Comparison of ENCODE assay signal across 8 cellular contexts in genomic region chr7:130486114-130486962, GRCh38. TPM values are rescaled to one million over a fixed set of nuclear protein-coding genes. Genes with fewer than 3 reads are reported as not detected.
DNase-seq lines count a peak whose midpoint lies in the region; ATAC-seq and TF ChIP-seq lines count a peak whose summit lies in the region.

No MANE protein-coding gene starts in this region.

- no peaks in the 10 kb centered on the region for H3K9me3 Mint-ChIP-seq in activated T-cell treated with anti-CD3 and anti-CD28 coated beads, Interleukin-2, amount 50 U/mL, for 24 hours
- H3K9me3 Mint-ChIP-seq in nephron: no peaks in the 10 kb centered on the region

- peak overlapping the region; percentile 60 for H3K27ac Mint-ChIP-seq in activated T-cell treated with anti-CD3 and anti-CD28 coated beads, Interleukin-2, amount 50 U/mL, for 24 hours
- H3K27ac Mint-ChIP-seq in nephron: peak overlapping the region; percentile 98 to 100 (median 99)

- TF ChIP-seq CTCF in C4-2B (conservative IDR thresholded peaks at IDR 0.05): peak; percentile 98
- peak; percentile 52 to 73 (median 61) for TF ChIP-seq CTCF in nephron (IDR thresholded peaks at IDR 0.05; ENCODE audit: unreplicated experiment in 3 of 3)

- no peaks in the 10 kb centered on the region for H3K36me3 Mint-ChIP-seq in activated T-cell treated with anti-CD3 and anti-CD28 coated beads, Interleukin-2, amount 50 U/mL, for 24 hours (ENCODE audit: low read depth)
- no peaks in the 10 kb centered on the region for H3K36me3 Mint-ChIP-seq in nephron (ENCODE audit: low read depth)

- peak; percentile 92 for DNase-seq in NCI-H69 (lab: John Stamatoyannopoulos, UW)
- DNase-seq in activated T-cell treated with anti-CD3 and anti-CD28 coated beads, Interleukin-2, amount 50 U/mL, for 24 hours: peak; percentile 79
- DNase-seq in superior temporal gyrus (ENCODE audit: extremely low spot score): peak; percentile 45
- DNase-seq in HEK293T (ENCODE audit: extremely low spot score): no peak

- POLR2A ChIA-PET in HEK293T (lab: Yijun Ruan, JAX): no interaction called here

- H3K4me3 Mint-ChIP-seq in activated T-cell treated with anti-CD3 and anti-CD28 coated beads, Interleukin-2, amount 50 U/mL, for 24 hours: peak overlapping the region; percentile 75
- peak overlapping the region; percentile 71 to 80 (median 79) for H3K4me3 Mint-ChIP-seq in nephron

- H3K27me3 Mint-ChIP-seq in activated T-cell treated with anti-CD3 and anti-CD28 coated beads, Interleukin-2, amount 50 U/mL, for 24 hours: peaks cover 80% of the 10 kb centered on the region
- no peaks in the 10 kb centered on the region for H3K27me3 Mint-ChIP-seq in nephron (ENCODE audit: low read depth)

- ATAC-seq in GM21825 (IDR thresholded peaks at IDR 0.05; ENCODE audit: unreplicated experiment) (peak; percentile 36), esophagus mucosa (peak; percentile 69)

- H3K4me1 Mint-ChIP-seq in activated T-cell treated with anti-CD3 and anti-CD28 coated beads, Interleukin-2, amount 50 U/mL, for 24 hours (ENCODE audit: low read depth): peaks cover 27% of the 10 kb centered on the region
- H3K4me1 Mint-ChIP-seq in nephron: peaks cover 85% of the 10 kb centered on the region

- CTCF ChIA-PET in HEK293T (lab: Yijun Ruan, JAX): no interaction called here

- peak overlapping the region; percentile 88 for H3K27ac ChIP-seq in C4-2B

TF ChIP-seq in HEK293T, 16 proteins besides CTCF, POLR2A, EP300 and RAD21:
- TF ChIP-seq TARDBP (IDR thresholded peaks at IDR 0.05): no peak
- TF ChIP-seq CTBP1 (IDR thresholded peaks at IDR 0.05; ENCODE audit: borderline replicate concordance): no peak
- no peak for TF ChIP-seq ELF4 (IDR thresholded peaks at IDR 0.05)

RNA-seq across cellular contexts. Expression of gene MEST, which starts 5.5 kb away (rescaled TPM):
- total RNA-seq in esophagus mucosa: 9.5 TPM

RNA-seq across cellular contexts. Expression of gene CEP41, which starts 45.5 kb away (rescaled TPM):
- 4.8 TPM for total RNA-seq in esophagus mucosa
